ENCODE assay signal across 1 cellular context in the genomic region with DNA sequence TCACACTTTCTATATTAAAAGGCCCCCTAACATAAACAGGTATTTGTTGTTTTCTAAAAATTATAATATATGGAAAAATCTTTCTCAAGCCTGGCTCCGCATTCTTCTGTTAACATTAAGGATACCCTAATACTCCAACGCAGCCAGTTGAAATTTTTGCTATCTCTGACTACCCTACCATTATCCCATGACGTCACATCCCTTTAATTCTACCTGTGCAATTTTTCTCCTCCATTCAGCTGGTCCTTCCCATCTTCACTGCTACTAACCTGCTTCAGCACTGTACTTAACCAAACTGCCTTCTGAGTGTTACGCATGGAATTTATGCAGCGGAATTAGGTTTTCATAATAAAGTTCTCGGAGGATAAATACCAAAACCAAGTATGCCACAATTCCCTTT.
TF ChIP-seq lines count a peak whose summit lies in the region.

No MANE protein-coding gene starts in this region.

TF ChIP-seq in K562, 482 proteins besides CTCF, POLR2A, EP300 and RAD21 (continued from another document):
- TF ChIP-seq, protein P1, sequence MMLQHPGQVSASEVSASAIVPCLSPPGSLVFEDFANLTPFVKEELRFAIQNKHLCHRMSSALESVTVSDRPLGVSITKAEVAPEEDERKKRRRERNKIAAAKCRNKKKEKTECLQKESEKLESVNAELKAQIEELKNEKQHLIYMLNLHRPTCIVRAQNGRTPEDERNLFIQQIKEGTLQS (IDR thresholded peaks at IDR 0.05), result peak; percentile 35; the same call in 1 of the 2 replicates
- TF ChIP-seq, protein P1 (CRISPR knock-in tag; conservative IDR thresholded peaks at IDR 0.05), result no peak
- TF ChIP-seq IFI16 (CRISPR knock-in tag; IDR thresholded peaks at IDR 0.05) (no peak), U2AF2 (optimal IDR thresholded peaks at IDR 0.05; ENCODE audit: low read depth, low read length) (no peak), TBL1XR1 (IDR thresholded peaks at IDR 0.05; ENCODE audit: low read length in 2 of 2) (no peak), STAT5B (CRISPR knock-in tag; IDR thresholded peaks at IDR 0.05) (no peak), ZNF584 (CRISPR knock-in tag; IDR thresholded peaks at IDR 0.05; ENCODE audit: low read depth) (no peak), ATF1 (CRISPR knock-in tag; IDR thresholded peaks at IDR 0.05) (no peak), ATF1 (tag; IDR thresholded peaks at IDR 0.05) (peak; percentile 50; the same call in 1 of the 2 replicates), BRF1 (IDR thresholded peaks at IDR 0.05; ENCODE audit: borderline replicate concordance, extremely low read depth, insufficient read length) (no peak), DPF2 (IDR thresholded peaks at IDR 0.05) (no peak), CREM (IDR thresholded peaks at IDR 0.05; ENCODE audit: low read depth) (0 out of 2 replicates have a peak, but pooled peaks have one; percentile 35), U2AF1 (optimal IDR thresholded peaks at IDR 0.05; ENCODE audit: low read depth, low read length) (no peak)
- TF ChIP-seq, protein P2, sequence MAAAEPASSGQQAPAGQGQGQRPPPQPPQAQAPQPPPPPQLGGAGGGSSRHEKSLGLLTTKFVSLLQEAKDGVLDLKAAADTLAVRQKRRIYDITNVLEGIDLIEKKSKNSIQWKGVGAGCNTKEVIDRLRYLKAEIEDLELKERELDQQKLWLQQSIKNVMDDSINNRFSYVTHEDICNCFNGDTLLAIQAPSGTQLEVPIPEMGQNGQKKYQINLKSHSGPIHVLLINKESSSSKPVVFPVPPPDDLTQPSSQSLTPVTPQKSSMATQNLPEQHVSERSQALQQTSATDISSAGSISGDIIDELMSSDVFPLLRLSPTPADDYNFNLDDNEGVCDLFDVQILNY (CRISPR knock-in tag; IDR thresholded peaks at IDR 0.05), result no peak
- TF ChIP-seq, protein P3, sequence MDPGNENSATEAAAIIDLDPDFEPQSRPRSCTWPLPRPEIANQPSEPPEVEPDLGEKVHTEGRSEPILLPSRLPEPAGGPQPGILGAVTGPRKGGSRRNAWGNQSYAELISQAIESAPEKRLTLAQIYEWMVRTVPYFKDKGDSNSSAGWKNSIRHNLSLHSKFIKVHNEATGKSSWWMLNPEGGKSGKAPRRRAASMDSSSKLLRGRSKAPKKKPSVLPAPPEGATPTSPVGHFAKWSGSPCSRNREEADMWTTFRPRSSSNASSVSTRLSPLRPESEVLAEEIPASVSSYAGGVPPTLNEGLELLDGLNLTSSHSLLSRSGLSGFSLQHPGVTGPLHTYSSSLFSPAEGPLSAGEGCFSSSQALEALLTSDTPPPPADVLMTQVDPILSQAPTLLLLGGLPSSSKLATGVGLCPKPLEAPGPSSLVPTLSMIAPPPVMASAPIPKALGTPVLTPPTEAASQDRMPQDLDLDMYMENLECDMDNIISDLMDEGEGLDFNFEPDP (CRISPR knock-in tag; IDR thresholded peaks at IDR 0.05), result no peak
- TF ChIP-seq, protein P4, sequence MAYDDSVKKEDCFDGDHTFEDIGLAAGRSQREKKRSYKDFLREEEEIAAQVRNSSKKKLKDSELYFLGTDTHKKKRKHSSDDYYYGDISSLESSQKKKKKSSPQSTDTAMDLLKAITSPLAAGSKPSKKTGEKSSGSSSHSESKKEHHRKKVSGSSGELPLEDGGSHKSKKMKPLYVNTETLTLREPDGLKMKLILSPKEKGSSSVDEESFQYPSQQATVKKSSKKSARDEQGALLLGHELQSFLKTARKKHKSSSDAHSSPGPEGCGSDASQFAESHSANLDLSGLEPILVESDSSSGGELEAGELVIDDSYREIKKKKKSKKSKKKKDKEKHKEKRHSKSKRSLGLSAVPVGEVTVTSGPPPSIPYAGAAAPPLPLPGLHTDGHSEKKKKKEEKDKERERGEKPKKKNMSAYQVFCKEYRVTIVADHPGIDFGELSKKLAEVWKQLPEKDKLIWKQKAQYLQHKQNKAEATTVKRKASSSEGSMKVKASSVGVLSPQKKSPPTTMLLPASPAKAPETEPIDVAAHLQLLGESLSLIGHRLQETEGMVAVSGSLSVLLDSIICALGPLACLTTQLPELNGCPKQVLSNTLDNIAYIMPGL (CRISPR knock-in tag; IDR thresholded peaks at IDR 0.05), result no peak
